Comparison of ENCODE assay signal across 8 cellular contexts in genomic region chr2:121634354-121635307, GRCh38. TPM values are rescaled to one million over a fixed set of nuclear protein-coding genes. Genes with fewer than 3 reads are reported as not detected.
A peak's percentile ranks its signal among the peaks of the same experiment; 100 is the strongest.
DNase-seq lines count a peak whose midpoint lies in the region; ATAC-seq and TF ChIP-seq lines count a peak whose summit lies in the region.

No MANE protein-coding gene starts in this region.

- H3K36me3 ChIP-seq in BE2C: no peaks in the 10 kb centered on the region

- DNase-seq in DMS53 (lab: John Stamatoyannopoulos, UW): peak; percentile 83
- peak; percentile 89 for DNase-seq in HT1080 (ENCODE audit: low read depth)
- no peak for DNase-seq in activated naive CD4-positive, alpha-beta T cell treated with anti-CD3 and anti-CD28 coated beads, Interleukin-2, amount 50 U/mL, for 72 hours (ENCODE audit: low spot score in 2 of 2)
- no peak for DNase-seq in naive B cell
- DNase-seq in BE2C: no peak
- no peak for DNase-seq in stimulated activated CD4-positive, alpha-beta T cell treated with anti-CD3 and anti-CD28 coated beads, Interleukin-4, amount 100 ng/mL, for 1 hour
- no peak for DNase-seq in stimulated activated CD4-positive, alpha-beta T cell treated with anti-CD3 and anti-CD28 coated beads, Interleukin-4, amount 100 ng/mL, for 4 hours

- no peak for TF ChIP-seq CTCF in BE2C (IDR thresholded peaks at IDR 0.05; ENCODE audit: low read depth, low read length)

- peaks cover 0 to 18% of the 10 kb centered on the region in 2 donors for H3K36me3 Mint-ChIP-seq in activated naive CD4-positive, alpha-beta T cell treated with anti-CD3 and anti-CD28 coated beads, Interleukin-2, amount 50 U/mL, for 72 hours
- no peaks in the 10 kb centered on the region for H3K36me3 Mint-ChIP-seq in naive B cell

- H3K4me3 Mint-ChIP-seq in naive B cell: no peak overlapping the region

- H3K27me3 ChIP-seq in BE2C: no peaks in the 10 kb centered on the region

- no peaks in the 10 kb centered on the region for H3K4me1 ChIP-seq in BE2C

- H3K27ac Mint-ChIP-seq in activated naive CD4-positive, alpha-beta T cell treated with anti-CD3 and anti-CD28 coated beads, Interleukin-2, amount 50 U/mL, for 72 hours: peak overlapping the region; percentile 3 to 78
- peak overlapping the region in 5 of 6 donors; percentile 12 to 90 (median 70) for H3K27ac Mint-ChIP-seq in naive B cell

- peak in 1 of 2 donors; percentile 70 for ATAC-seq in activated naive CD4-positive, alpha-beta T cell treated with anti-CD3 and anti-CD28 coated beads, Interleukin-2, amount 50 U/mL, for 72 hours
- ATAC-seq in naive B cell (ENCODE audit: low read depth in 2 of 2) (no peak), GM19397 (IDR thresholded peaks at IDR 0.05; ENCODE audit: unreplicated experiment) (no peak)

- H3K9me3 ChIP-seq in BE2C: no peaks in the 10 kb centered on the region

- H3K4me1 Mint-ChIP-seq in naive B cell: peaks cover 30 to 36% (median 35%) of the 10 kb centered on the region in 3 donors

- H3K27me3 Mint-ChIP-seq in naive B cell: no peaks in the 10 kb centered on the region

- H3K9me3 Mint-ChIP-seq in activated naive CD4-positive, alpha-beta T cell treated with anti-CD3 and anti-CD28 coated beads, Interleukin-2, amount 50 U/mL, for 72 hours: peaks cover 0 to 5% of the 10 kb centered on the region in 2 donors
- peaks cover 0 to 8% (median 5%) of the 10 kb centered on the region in 7 donors for H3K9me3 Mint-ChIP-seq in naive B cell

- no peak overlapping the region for H3K4me3 ChIP-seq in BE2C (ENCODE audit: low read depth, low read length)

RNA-seq across cellular contexts. Expression of gene CLASP1, which starts 14.6 kb away (rescaled TPM):
- total RNA-seq in HT1080 (2014; rRNA removed; shearing (Covaris generic)): 12.9 and 22.5 TPM in 2 replicates
- 9.2 and 11.5 TPM in 2 replicates for polyA plus RNA-seq in HT1080 (2015; cell fraction: cytosol; rRNA removed)
- polyA plus RNA-seq in HT1080 (2015; cell fraction: nucleus; rRNA removed): 51.1 and 54.5 TPM in 2 replicates
- total RNA-seq in activated naive CD4-positive, alpha-beta T cell treated with anti-CD3 and anti-CD28 coated beads, Interleukin-2, amount 50 U/mL, for 72 hours: 10 to 100 TPM; 82.3 to 98.6 TPM
- 10 to 100 TPM in 5 of 6 donors, 1 to 10 TPM in 1; 4.6 to 24.1 (median 13.5) TPM for polyA plus RNA-seq in naive B cell (ENCODE audit: low read depth in 6 of 6)
- polyA plus RNA-seq in BE2C (2012; ENCODE audit: insufficient read depth, insufficient read length, low read depth): 15.9 TPM

Comparison
In these comparisons a context has a peak if more than half of its experiments do, and no peak if none do; other contexts are left out.
1. DNase-seq: peak in DMS53 (single experiment) and HT1080 (single experiment); none in activated naive CD4-positive, alpha-beta T cell treated with anti-CD3 and anti-CD28 coated beads, Interleukin-2, amount 50 U/mL, for 72 hours (0 of 2), naive B cell (single experiment), BE2C (single experiment), stimulated activated CD4-positive, alpha-beta T cell treated with anti-CD3 and anti-CD28 coated beads, Interleukin-4, amount 100 ng/mL, for 1 hour (single experiment) and stimulated activated CD4-positive, alpha-beta T cell treated with anti-CD3 and anti-CD28 coated beads, Interleukin-4, amount 100 ng/mL, for 4 hours (0 of 2).